In genomic region chr2:183543731-183544130, GRCh38 we compare ENCODE assay signal across 10 cellular contexts.
A peak's percentile ranks its signal among the peaks of the same experiment; 100 is the strongest.
DNase-seq lines count a peak whose midpoint lies in the region; ATAC-seq and TF ChIP-seq lines count a peak whose summit lies in the region.
"Had no signal": no experiment of that assay in that cellular context is flagged by ENCODE, and none has a peak within 500 bp of the region (broad histone marks: within the 10 kb centered on the region; RNA-seq: fewer than 3 reads in every experiment).

No MANE protein-coding gene starts in this region.

- H3K27ac Mint-ChIP-seq in natural killer cell treated with Interleukin-12 subunit alpha and Interleukin-12 subunit beta and Interleukin-15 and Interleukin-18, amount 100 ng/mL, for 72 hours, result no peak overlapping the region
- no peak overlapping the region for H3K27ac Mint-ChIP-seq in CD4-positive, alpha-beta memory T cell
- H3K27ac Mint-ChIP-seq: immature natural killer cell had no signal

- CTCF ChIA-PET in CD4-positive, alpha-beta memory T cell (lab: Charles Lee; ENCODE audit: partially characterized antibody), result no interaction called here

- H3K36me3 Mint-ChIP-seq in natural killer cell treated with Interleukin-12 subunit alpha and Interleukin-12 subunit beta and Interleukin-15 and Interleukin-18, amount 100 ng/mL, for 72 hours, result peaks cover 22% of the 10 kb centered on the region
- no peaks in the 10 kb centered on the region for H3K36me3 Mint-ChIP-seq in CD4-positive, alpha-beta memory T cell
- H3K36me3 Mint-ChIP-seq: immature natural killer cell had no signal

- no peaks in the 10 kb centered on the region for H3K27me3 ChIP-seq in left lung
- no peaks in the 10 kb centered on the region for H3K27me3 ChIP-seq in MG63
- no peaks in the 10 kb centered on the region for H3K27me3 ChIP-seq in CD4-positive, alpha-beta memory T cell (ENCODE audit: insufficient read depth, low read length)

- intact Hi-C loops in left lung (cut with DNase I), result no loop called here
- intact Hi-C loops in CD4-positive, alpha-beta memory T cell (cut with micrococcal nuclease), result no loop called here

- no peaks in the 10 kb centered on the region for H3K4me1 ChIP-seq in left lung
- H3K4me1 ChIP-seq in CD4-positive, alpha-beta memory T cell (ENCODE audit: insufficient read depth, low read length), result no peaks in the 10 kb centered on the region

- no peak overlapping the region for H3K4me3 ChIP-seq in left lung
- H3K4me3 ChIP-seq in MG63, result no peak overlapping the region
- no peak overlapping the region for H3K4me3 ChIP-seq in CD4-positive, alpha-beta memory T cell (ENCODE audit: low read length in 2 of 2)

- no peaks in the 10 kb centered on the region for H3K36me3 ChIP-seq in left lung
- H3K36me3 ChIP-seq in MG63, result no peaks in the 10 kb centered on the region
- no peaks in the 10 kb centered on the region for H3K36me3 ChIP-seq in CD4-positive, alpha-beta memory T cell (ENCODE audit: insufficient read depth, low read length)

- ATAC-seq in GM18511 (IDR thresholded peaks at IDR 0.05; ENCODE audit: unreplicated experiment) (peak; percentile 96), GM21786 (IDR thresholded peaks at IDR 0.05; ENCODE audit: unreplicated experiment) (peak; percentile 89), HG03571 (IDR thresholded peaks at IDR 0.05; ENCODE audit: unreplicated experiment) (peak; percentile 76), left lung (peak; percentile 24)
- ATAC-seq in natural killer cell treated with Interleukin-12 subunit alpha and Interleukin-12 subunit beta and Interleukin-15 and Interleukin-18, amount 100 ng/mL, for 72 hours, result no peak

- POLR2A ChIA-PET in CD4-positive, alpha-beta memory T cell (lab: Charles Lee; ENCODE audit: partially characterized antibody), result no interaction called here

- no peaks in the 10 kb centered on the region for H3K4me1 Mint-ChIP-seq in natural killer cell treated with Interleukin-12 subunit alpha and Interleukin-12 subunit beta and Interleukin-15 and Interleukin-18, amount 100 ng/mL, for 72 hours (ENCODE audit: low read depth in 2 of 2)
- H3K4me1 Mint-ChIP-seq in CD4-positive, alpha-beta memory T cell, result no peaks in the 10 kb centered on the region
- H3K4me1 Mint-ChIP-seq: immature natural killer cell had no signal

- no peak for DNase-seq in left lung
- no peak for DNase-seq in MG63
- no peak for DNase-seq in activated CD4-positive, alpha-beta T cell treated with anti-CD3 and anti-CD28 coated beads for 4 hours
- no peak for DNase-seq in natural killer cell treated with Interleukin-12 subunit alpha and Interleukin-12 subunit beta and Interleukin-15 and Interleukin-18, amount 100 ng/mL, for 72 hours (ENCODE audit: low spot score)
- DNase-seq in CD4-positive, alpha-beta memory T cell, result no peak
- DNase-seq: immature natural killer cell, NCI-H1436 treated with DMSO at 0.1 percent for 48 hours had no signal

- H3K9me3 Mint-ChIP-seq in natural killer cell treated with Interleukin-12 subunit alpha and Interleukin-12 subunit beta and Interleukin-15 and Interleukin-18, amount 100 ng/mL, for 72 hours, result peaks cover 26% of the 10 kb centered on the region
- H3K9me3 Mint-ChIP-seq in CD4-positive, alpha-beta memory T cell, result peaks cover 1 to 56% (median 41%) of the 10 kb centered on the region in 8 donors

- H3K4me3 Mint-ChIP-seq in natural killer cell treated with Interleukin-12 subunit alpha and Interleukin-12 subunit beta and Interleukin-15 and Interleukin-18, amount 100 ng/mL, for 72 hours, result no peak overlapping the region
- H3K4me3 Mint-ChIP-seq in CD4-positive, alpha-beta memory T cell, result no peak overlapping the region
- H3K4me3 Mint-ChIP-seq: immature natural killer cell had no signal

- no peak overlapping the region for H3K27ac ChIP-seq in left lung
- no peak overlapping the region for H3K27ac ChIP-seq in CD4-positive, alpha-beta memory T cell (ENCODE audit: low read depth, low read length)

- no peaks in the 10 kb centered on the region for H3K27me3 Mint-ChIP-seq in natural killer cell treated with Interleukin-12 subunit alpha and Interleukin-12 subunit beta and Interleukin-15 and Interleukin-18, amount 100 ng/mL, for 72 hours
- no peaks in the 10 kb centered on the region for H3K27me3 Mint-ChIP-seq in CD4-positive, alpha-beta memory T cell

- peaks cover 0 to 34% of the 10 kb centered on the region in 2 donors for H3K9me3 ChIP-seq in left lung
- H3K9me3 ChIP-seq in MG63, result no peaks in the 10 kb centered on the region
- no peaks in the 10 kb centered on the region for H3K9me3 ChIP-seq in CD4-positive, alpha-beta memory T cell (ENCODE audit: control insufficient read depth in 1 of 2, low read length in 2 of 2)

- no peak for TF ChIP-seq CTCF in left lung (IDR thresholded peaks at IDR 0.05)

Comparison
In these comparisons a context has a peak if more than half of its experiments do, and no peak if none do; other contexts are left out.
1. ATAC-seq: peak in GM18511 (single experiment), GM21786 (single experiment), HG03571 (single experiment) and left lung (single experiment); none in natural killer cell treated with Interleukin-12 subunit alpha and Interleukin-12 subunit beta and Interleukin-15 and Interleukin-18, amount 100 ng/mL, for 72 hours (0 of 2).